24 cellular contexts compared by ENCODE assay signal in the genomic region with DNA sequence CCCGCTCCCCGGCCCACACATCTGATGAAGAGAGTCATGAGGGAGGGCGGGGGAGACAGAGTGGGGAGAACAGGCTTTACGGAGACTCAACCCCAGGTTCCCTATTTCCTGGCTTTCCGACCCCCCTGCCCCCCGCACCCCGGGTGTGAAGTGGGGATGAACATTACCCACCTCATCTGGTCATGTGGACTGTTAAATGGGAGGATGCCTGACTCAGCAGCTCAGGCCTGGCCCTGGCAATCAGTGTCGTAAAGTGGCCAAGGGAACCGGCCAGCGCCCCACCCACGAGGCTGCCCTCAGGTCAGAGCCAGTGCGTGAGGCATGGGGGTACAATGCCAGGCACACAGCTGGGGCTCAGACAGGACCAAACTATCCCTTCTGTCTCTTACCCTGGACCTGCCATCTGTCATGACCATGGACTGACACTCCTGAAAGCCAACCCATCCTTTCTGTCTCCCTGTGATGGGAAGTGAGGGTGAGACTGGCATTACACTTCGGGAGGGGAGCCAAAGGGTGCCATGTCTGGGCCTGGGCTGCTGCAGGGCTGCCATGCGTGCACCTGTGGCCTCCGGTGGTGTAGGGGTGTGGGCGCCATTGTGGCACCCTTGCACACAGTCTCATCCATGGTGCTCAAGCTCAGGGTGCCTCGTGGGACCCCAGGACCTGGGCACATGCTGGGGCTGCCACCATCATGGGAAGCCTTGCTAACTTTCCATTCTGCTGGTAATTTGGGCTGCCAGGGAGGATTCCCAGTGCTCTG.
"Had no signal": no experiment of that assay in that cellular context is flagged by ENCODE, and none has a peak within 500 bp of the region (broad histone marks: within the 10 kb centered on the region; RNA-seq: fewer than 3 reads in every experiment).

No MANE protein-coding gene starts in this region.

- H3K4me1 ChIP-seq: breast epithelium, foreskin keratinocyte, heart left ventricle, parathyroid adenoma, psoas muscle, sigmoid colon, upper lobe of left lung had no signal

- H3K79me2 ChIP-seq: parathyroid adenoma had no signal

- DNase-seq: activated CD4-positive, alpha-beta memory T cell treated with anti-CD3 and anti-CD28 coated beads, Interleukin-2, amount 10 ng/mL, durations not matched to agents 7 days and 5 days; activated CD4-positive, alpha-beta T cell treated with anti-CD3 and anti-CD28 coated beads, Interleukin-2, amount 10 ng/mL, durations not matched to agents 24 days and 14 days; activated CD4-positive, CD25-positive, alpha-beta regulatory T cell treated with anti-CD3 and anti-CD28 coated beads, Interleukin-2, amount 50 U/mL, for 72 hours; activated CD8-positive, alpha-beta memory T cell treated with anti-CD3 and anti-CD28 coated beads, Interleukin-2, amount 50 U/mL, for 48 hours; activated naive CD8-positive, alpha-beta T cell treated with anti-CD3 and anti-CD28 coated beads, Interleukin-2, amount 50 U/mL, for 24 hours; activated T-cell treated with anti-CD3 and anti-CD28 coated beads, Interleukin-2, amount 50 U/mL, for 48 hours; amygdala; central memory CD4-positive, alpha-beta T cell; foreskin keratinocyte; hypothalamus; midbrain; naive thymus-derived CD4-positive, alpha-beta T cell; nucleus accumbens; sigmoid colon; small intestine; stimulated activated CD4-positive, alpha-beta T cell treated with anti-CD3 and anti-CD28 coated beads, Interleukin-4, amount 100 ng/mL, for 24 hours; stimulated activated CD8-positive, alpha-beta memory T cell treated with anti-CD3 and anti-CD28 coated beads, Interleukin-4, amount 100 ng/mL, for 48 hours; stimulated activated naive CD8-positive, alpha-beta T cell treated with anti-CD3 and anti-CD28 coated beads, Interleukin-15, amount 100 ng/mL, for 72 hours; substantia nigra had no signal

- H3K4me3 ChIP-seq: breast epithelium, heart left ventricle, psoas muscle, sigmoid colon, upper lobe of left lung had no signal

- H3K36me3 ChIP-seq: breast epithelium, heart left ventricle, sigmoid colon, upper lobe of left lung had no signal

- H2AFZ ChIP-seq: parathyroid adenoma had no signal

- H3K9ac ChIP-seq: parathyroid adenoma had no signal

- H3K9me3 ChIP-seq: psoas muscle, sigmoid colon had no signal

- ATAC-seq: activated naive CD8-positive, alpha-beta T cell treated with anti-CD3 and anti-CD28 coated beads, Interleukin-2, amount 50 U/mL, for 24 hours; heart left ventricle had no signal

- H3K27ac ChIP-seq: breast epithelium, foreskin keratinocyte, heart left ventricle, parathyroid adenoma, psoas muscle, sigmoid colon, upper lobe of left lung had no signal

- H3K27me3 ChIP-seq: breast epithelium, foreskin keratinocyte, heart left ventricle, sigmoid colon, upper lobe of left lung had no signal

- FAIRE-seq: small intestine had no signal
